In the genomic region with DNA sequence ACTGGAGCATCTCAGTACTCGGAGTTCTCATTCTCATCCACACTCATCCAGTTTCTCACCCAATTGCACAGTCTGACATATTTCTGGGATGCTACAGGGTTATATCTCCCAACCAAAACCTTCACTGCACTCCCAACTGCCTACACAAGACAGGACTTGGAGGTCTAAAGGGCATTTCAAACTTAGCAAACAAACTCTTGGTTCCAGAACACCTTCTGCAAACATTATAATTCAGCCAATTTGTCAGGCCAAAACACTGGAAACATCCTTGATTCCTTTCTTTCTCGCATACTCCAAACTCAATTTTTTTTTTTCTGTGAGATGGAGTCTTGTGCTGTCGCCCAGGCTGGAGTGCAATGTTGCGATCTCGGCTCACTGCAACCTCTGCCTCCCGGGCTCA, we compare ENCODE assay signal across 1 cellular context.
TF ChIP-seq lines count a peak whose summit lies in the region.

No MANE protein-coding gene starts in this region.

TF ChIP-seq in HepG2, 621 proteins besides CTCF, POLR2A, EP300 and RAD21:
- TF ChIP-seq ZFP41 (CRISPR knock-in tag; IDR thresholded peaks at IDR 0.05; ENCODE audit: borderline replicate concordance) (no peak), ZNF10 (CRISPR knock-in tag; IDR thresholded peaks at IDR 0.05; ENCODE audit: borderline replicate concordance, low read depth) (no peak), TARDBP (CRISPR knock-in tag; IDR thresholded peaks at IDR 0.05) (no peak), ZNF446 (CRISPR knock-in tag; IDR thresholded peaks at IDR 0.05) (no peak), ZNF572 (CRISPR knock-in tag; IDR thresholded peaks at IDR 0.05) (no peak), ZNF549 (CRISPR knock-in tag; IDR thresholded peaks at IDR 0.05) (no peak), ZNF205 (CRISPR knock-in tag; IDR thresholded peaks at IDR 0.05) (no peak), MAZ (IDR thresholded peaks at IDR 0.05; ENCODE audit: borderline replicate concordance, low read depth, low read length) (no peak), MAZ (CRISPR knock-in tag; IDR thresholded peaks at IDR 0.05; ENCODE audit: low read depth) (no peak), ZNF253 (CRISPR knock-in tag; IDR thresholded peaks at IDR 0.05; ENCODE audit: borderline replicate concordance) (no peak), ZSCAN22 (CRISPR knock-in tag; IDR thresholded peaks at IDR 0.05) (no peak), THYN1 (CRISPR knock-in tag; IDR thresholded peaks at IDR 0.05; ENCODE audit: borderline replicate concordance, low read depth) (no peak), POLR2AphosphoS5 (IDR thresholded peaks at IDR 0.05; ENCODE audit: low read depth, low read length) (no peak), SATB2 (CRISPR knock-in tag; IDR thresholded peaks at IDR 0.05) (no peak), FOXO4 (CRISPR knock-in tag; conservative IDR thresholded peaks at IDR 0.05) (no peak), ZBED4 (CRISPR knock-in tag; IDR thresholded peaks at IDR 0.05; ENCODE audit: borderline replicate concordance) (no peak), FUBP1 (CRISPR knock-in tag; IDR thresholded peaks at IDR 0.05; ENCODE audit: borderline replicate concordance) (no peak), NR2C2 (CRISPR knock-in tag; IDR thresholded peaks at IDR 0.05; ENCODE audit: borderline replicate concordance) (no peak)
